ENCODE assay signal across 15 cellular contexts in genomic region chr7:28081016-28081415, GRCh38.
A peak's percentile ranks its signal among the peaks of the same experiment; 100 is the strongest.
DNase-seq lines count a peak whose midpoint lies in the region; ATAC-seq, FAIRE-seq and TF ChIP-seq lines count a peak whose summit lies in the region.
"Had no signal": no experiment of that assay in that cellular context is flagged by ENCODE, and none has a peak within 500 bp of the region (broad histone marks: within the 10 kb centered on the region; RNA-seq: fewer than 3 reads in every experiment).

No MANE protein-coding gene starts in this region.

- no peaks in the 10 kb centered on the region for H3K79me2 ChIP-seq in SK-N-SH (ENCODE audit: insufficient read depth)

- peaks cover 10 to 29% of the 10 kb centered on the region in 2 experiments for H3K4me1 ChIP-seq in SK-N-SH (ENCODE audit: control insufficient read depth in 1 of 2, insufficient read depth in 2 of 2, low read depth in 1 of 2, low read length in 1 of 2)
- peaks cover 37% of the 10 kb centered on the region for H3K4me1 ChIP-seq in psoas muscle
- peaks cover 4% of the 10 kb centered on the region for H3K4me1 ChIP-seq in prostate gland (replicated peaks)
- H3K4me1 ChIP-seq: body of pancreas had no signal

- H3K27ac ChIP-seq in SK-N-SH (ENCODE audit: low read depth in 2 of 2, low read length in 1 of 2): no peak overlapping the region
- H3K27ac ChIP-seq in psoas muscle: no peak overlapping the region
- no peak overlapping the region for H3K27ac ChIP-seq in prostate gland
- H3K27ac ChIP-seq: body of pancreas had no signal

- intact Hi-C loops in psoas muscle (cut with DNase I) (no loop called here), prostate gland (cut with DNase I) (no loop called here)

- no peaks in the 10 kb centered on the region for H3K9me3 Mint-ChIP-seq in mesothelial cell of epicardium
- H3K9me3 Mint-ChIP-seq: IgD-negative memory B cell had no signal

- no peaks in the 10 kb centered on the region for H3K9me2 ChIP-seq in SK-N-SH

- no peak overlapping the region for H3K9ac ChIP-seq in SK-N-SH

- H3K4me1 Mint-ChIP-seq in mesothelial cell of epicardium: peaks cover 38% of the 10 kb centered on the region

- TF ChIP-seq POLR2A in prostate gland (IDR thresholded peaks at IDR 0.05): no peak

- peak; percentile 55 for DNase-seq in ELF-1 (ENCODE audit: low read depth, low spot score)
- DNase-seq in SK-N-SH: peak; percentile 31
- DNase-seq in fibroblast of pulmonary artery (ENCODE audit: low read depth): peak; percentile 30
- peak; percentile 25 to 61 for DNase-seq in psoas muscle
- no peak for DNase-seq in NCI-H526 treated with DMSO at 0.1 percent for 48 hours (lab: John Stamatoyannopoulos, UW)
- DNase-seq in prostate gland (ENCODE audit: low spot score): no peak
- no peak for DNase-seq in D721Med (ENCODE audit: insufficient read length, low spot score)
- no peak for DNase-seq in mesothelial cell of epicardium (ENCODE audit: low spot score in 2 of 2, unreplicated experiment in 2 of 2)
- DNase-seq: activated naive CD4-positive, alpha-beta T cell; effector CD8-positive, alpha-beta T cell; NCI-H1105 treated with DMSO at 0.1 percent for 48 hours; SW 1271 had no signal

- no peaks in the 10 kb centered on the region for H3K36me3 ChIP-seq in SK-N-SH (replicated peaks in 1 of 2; ENCODE audit: control insufficient read depth in 1 of 2, insufficient read depth in 2 of 2, low read length in 1 of 2)
- no peaks in the 10 kb centered on the region for H3K36me3 ChIP-seq in psoas muscle (ENCODE audit: insufficient read depth in 1 of 2, low read depth in 1 of 2)
- H3K36me3 ChIP-seq in prostate gland: no peaks in the 10 kb centered on the region

- no peak for TF ChIP-seq RAD21 in SK-N-SH (IDR thresholded peaks at IDR 0.05; ENCODE audit: low read length)

- no peak overlapping the region for H3K4me3 Mint-ChIP-seq in mesothelial cell of epicardium

- H3K27me3 ChIP-seq in SK-N-SH (ENCODE audit: insufficient read depth) (no peaks in the 10 kb centered on the region), psoas muscle (ENCODE audit: insufficient read depth in 3 of 3, low read length in 2 of 3) (no peaks in the 10 kb centered on the region), prostate gland (replicated peaks; ENCODE audit: insufficient read depth) (no peaks in the 10 kb centered on the region)
- H3K27me3 ChIP-seq: body of pancreas had no signal

- no peaks in the 10 kb centered on the region for H3K36me3 Mint-ChIP-seq in mesothelial cell of epicardium

- no peak overlapping the region for H3K4me3 ChIP-seq in SK-N-SH (ENCODE audit: low read depth in 2 of 2, low read length in 1 of 2)
- H3K4me3 ChIP-seq in fibroblast of pulmonary artery (replicated peaks; ENCODE audit: low read depth, low read length): no peak overlapping the region
- H3K4me3 ChIP-seq in psoas muscle: no peak overlapping the region
- no peak overlapping the region for H3K4me3 ChIP-seq in prostate gland
- H3K4me3 ChIP-seq: body of pancreas had no signal

- no peak for FAIRE-seq in D721Med (lab: Jason Lieb, UNC)

- H3K9me3 ChIP-seq in SK-N-SH (no peaks in the 10 kb centered on the region), psoas muscle (no peaks in the 10 kb centered on the region), prostate gland (no peaks in the 10 kb centered on the region)
- H3K9me3 ChIP-seq: body of pancreas had no signal

- peaks cover 19% of the 10 kb centered on the region for H3F3A ChIP-seq in SK-N-SH (replicated peaks; ENCODE audit: insufficient read depth)

- H4K20me1 ChIP-seq in SK-N-SH (ENCODE audit: insufficient read depth): no peaks in the 10 kb centered on the region

- no peak overlapping the region for H2AFZ ChIP-seq in SK-N-SH (ENCODE audit: low read depth)

- CTCF ChIA-PET in SK-N-SH (lab: Yijun Ruan, JAX): interaction anchor here (1.9 to 31.3 kb wide), 3 partner anchors 16 to 61 kb away, joined by 5 to 828 read pairs (median 651); no protein-coding TSS in a partner anchor

- no peak overlapping the region for H3K27ac Mint-ChIP-seq in mesothelial cell of epicardium

- TF ChIP-seq CTCF in SK-N-SH (IDR thresholded peaks at IDR 0.05) (no peak), fibroblast of pulmonary artery (IDR thresholded peaks at IDR 0.05; ENCODE audit: low read length, missing control alignments) (no peak), psoas muscle (IDR thresholded peaks at IDR 0.05) (no peak), prostate gland (IDR thresholded peaks at IDR 0.05) (no peak), D721Med (IDR thresholded peaks at IDR 0.05; ENCODE audit: insufficient read depth, missing control alignments) (no peak), mesothelial cell of epicardium (IDR thresholded peaks at IDR 0.05; ENCODE audit: unreplicated experiment) (no peak)

- H3K27me3 Mint-ChIP-seq in mesothelial cell of epicardium (ENCODE audit: low read depth): no peaks in the 10 kb centered on the region
- H3K27me3 Mint-ChIP-seq: IgD-negative memory B cell had no signal

- no peak overlapping the region for H3K4me2 ChIP-seq in SK-N-SH

- ATAC-seq in psoas muscle: no peak
- ATAC-seq: body of pancreas, HCT116 had no signal

- WGBS in SK-N-SH (ENCODE audit: low lambda C conversion rate): 86% methylated on average over 5 of the region's 5 CpGs
- WGBS in psoas muscle, 3 donors: 61 to 67% (median 62%) methylated on average over 5 of the region's 5 CpGs
- WGBS in prostate gland: 64% methylated on average over 5 of the region's 5 CpGs

- POLR2A ChIA-PET in SK-N-SH (lab: Yijun Ruan, JAX): no interaction called here

- TF ChIP-seq EP300 in SK-N-SH (IDR thresholded peaks at IDR 0.05; ENCODE audit: borderline replicate concordance in 1 of 2, low read depth in 1 of 2, low read length in 1 of 2): no peak

TF ChIP-seq in SK-N-SH, 30 proteins besides CTCF, POLR2A, EP300 and RAD21 (continues in another document):
- TF ChIP-seq FOXJ3 (CRISPR knock-in tag; IDR thresholded peaks at IDR 0.05): no peak
- no peak for TF ChIP-seq CHD2 (IDR thresholded peaks at IDR 0.05; ENCODE audit: low read length, partially characterized antibody)
- TF ChIP-seq TCF12 (IDR thresholded peaks at IDR 0.05): no peak
- TF ChIP-seq POLR2AphosphoS5 (IDR thresholded peaks at IDR 0.05; ENCODE audit: low read depth, low read length): no peak
- TF ChIP-seq FOSL2 (IDR thresholded peaks at IDR 0.05; ENCODE audit: borderline replicate concordance, low read depth): no peak
- no peak for TF ChIP-seq MEF2A (IDR thresholded peaks at IDR 0.05; ENCODE audit: borderline replicate concordance, low read depth)
- TF ChIP-seq PBX3 (IDR thresholded peaks at IDR 0.05): no peak
- TF ChIP-seq JUND (IDR thresholded peaks at IDR 0.05): no peak
- no peak for TF ChIP-seq NFIC (IDR thresholded peaks at IDR 0.05; ENCODE audit: borderline replicate concordance)
- TF ChIP-seq SIN3A (IDR thresholded peaks at IDR 0.05; ENCODE audit: borderline replicate concordance, low read depth, low read length): no peak
- TF ChIP-seq IRF3 (IDR thresholded peaks at IDR 0.05; ENCODE audit: low read depth, low read length): no peak
- TF ChIP-seq TAF1 (IDR thresholded peaks at IDR 0.05; ENCODE audit: borderline replicate concordance, low read depth, low read length): no peak
- TF ChIP-seq, protein P1, sequence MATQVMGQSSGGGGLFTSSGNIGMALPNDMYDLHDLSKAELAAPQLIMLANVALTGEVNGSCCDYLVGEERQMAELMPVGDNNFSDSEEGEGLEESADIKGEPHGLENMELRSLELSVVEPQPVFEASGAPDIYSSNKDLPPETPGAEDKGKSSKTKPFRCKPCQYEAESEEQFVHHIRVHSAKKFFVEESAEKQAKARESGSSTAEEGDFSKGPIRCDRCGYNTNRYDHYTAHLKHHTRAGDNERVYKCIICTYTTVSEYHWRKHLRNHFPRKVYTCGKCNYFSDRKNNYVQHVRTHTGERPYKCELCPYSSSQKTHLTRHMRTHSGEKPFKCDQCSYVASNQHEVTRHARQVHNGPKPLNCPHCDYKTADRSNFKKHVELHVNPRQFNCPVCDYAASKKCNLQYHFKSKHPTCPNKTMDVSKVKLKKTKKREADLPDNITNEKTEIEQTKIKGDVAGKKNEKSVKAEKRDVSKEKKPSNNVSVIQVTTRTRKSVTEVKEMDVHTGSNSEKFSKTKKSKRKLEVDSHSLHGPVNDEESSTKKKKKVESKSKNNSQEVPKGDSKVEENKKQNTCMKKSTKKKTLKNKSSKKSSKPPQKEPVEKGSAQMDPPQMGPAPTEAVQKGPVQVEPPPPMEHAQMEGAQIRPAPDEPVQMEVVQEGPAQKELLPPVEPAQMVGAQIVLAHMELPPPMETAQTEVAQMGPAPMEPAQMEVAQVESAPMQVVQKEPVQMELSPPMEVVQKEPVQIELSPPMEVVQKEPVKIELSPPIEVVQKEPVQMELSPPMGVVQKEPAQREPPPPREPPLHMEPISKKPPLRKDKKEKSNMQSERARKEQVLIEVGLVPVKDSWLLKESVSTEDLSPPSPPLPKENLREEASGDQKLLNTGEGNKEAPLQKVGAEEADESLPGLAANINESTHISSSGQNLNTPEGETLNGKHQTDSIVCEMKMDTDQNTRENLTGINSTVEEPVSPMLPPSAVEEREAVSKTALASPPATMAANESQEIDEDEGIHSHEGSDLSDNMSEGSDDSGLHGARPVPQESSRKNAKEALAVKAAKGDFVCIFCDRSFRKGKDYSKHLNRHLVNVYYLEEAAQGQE (IDR thresholded peaks at IDR 0.05; ENCODE audit: low read depth, low read length): no peak
- no peak for TF ChIP-seq RCOR1 (IDR thresholded peaks at IDR 0.05; ENCODE audit: low read length)

Comparison
In these comparisons a context has a peak if more than half of its experiments do, and no peak if none do; other contexts are left out.
1. DNase-seq: peak in ELF-1 (single experiment), SK-N-SH (single experiment), fibroblast of pulmonary artery (single experiment) and psoas muscle (2 of 2); none in NCI-H526 treated with DMSO at 0.1 percent for 48 hours (single experiment), prostate gland (single experiment), D721Med (single experiment) and mesothelial cell of epicardium (0 of 2).